Comparison of ENCODE assay signal across 2 cellular contexts in the genomic region with DNA sequence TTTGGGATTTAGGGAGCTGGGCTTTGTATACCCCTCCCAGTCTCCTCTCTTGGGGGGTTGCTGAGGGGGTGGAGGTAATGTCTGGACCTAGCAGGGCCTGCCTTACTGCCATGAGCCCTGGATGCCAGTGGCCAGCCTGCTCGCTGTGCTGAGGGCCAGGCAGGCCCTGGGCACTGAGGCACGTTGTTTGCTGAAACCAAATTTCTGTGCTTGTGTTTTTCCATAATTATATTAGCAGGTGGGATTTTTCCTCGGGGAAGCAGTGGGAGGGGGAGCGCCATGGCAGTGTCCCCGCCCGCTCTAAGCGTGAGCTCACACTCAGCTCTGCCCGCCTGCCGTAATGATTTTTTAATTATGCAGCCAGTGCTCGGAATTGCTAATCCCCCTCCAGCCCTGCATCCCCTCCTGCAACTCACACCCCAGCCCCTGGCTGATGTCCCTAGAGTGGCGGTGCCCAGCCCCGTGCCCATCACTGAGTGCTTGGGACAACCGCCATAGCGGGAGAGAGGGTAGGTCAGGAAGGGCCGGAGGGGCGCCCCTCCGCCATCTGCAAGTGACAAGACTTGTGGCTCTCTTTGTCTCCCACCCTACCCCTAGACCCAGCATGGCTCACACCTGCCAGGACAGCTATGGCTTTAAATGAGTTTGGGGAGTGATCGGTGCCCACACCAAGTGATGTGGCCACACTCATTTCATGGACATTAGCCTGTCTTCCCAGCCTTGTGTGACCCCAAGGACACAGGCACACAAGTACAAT.
TF ChIP-seq lines count a peak whose summit lies in the region.

No MANE protein-coding gene starts in this region.

TF ChIP-seq in A549, 52 proteins besides CTCF, POLR2A, EP300 and RAD21 (continued from another document):
- no peak for TF ChIP-seq CHD2 (IDR thresholded peaks at IDR 0.05; ENCODE audit: low read length, partially characterized antibody)
- TF ChIP-seq CEBPB (IDR thresholded peaks at IDR 0.05): no peak
- TF ChIP-seq, protein P1, sequence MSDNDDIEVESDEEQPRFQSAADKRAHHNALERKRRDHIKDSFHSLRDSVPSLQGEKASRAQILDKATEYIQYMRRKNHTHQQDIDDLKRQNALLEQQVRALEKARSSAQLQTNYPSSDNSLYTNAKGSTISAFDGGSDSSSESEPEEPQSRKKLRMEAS (IDR thresholded peaks at IDR 0.05): no peak
- TF ChIP-seq HDAC2 (IDR thresholded peaks at IDR 0.05): no peak
- TF ChIP-seq, protein P2, sequence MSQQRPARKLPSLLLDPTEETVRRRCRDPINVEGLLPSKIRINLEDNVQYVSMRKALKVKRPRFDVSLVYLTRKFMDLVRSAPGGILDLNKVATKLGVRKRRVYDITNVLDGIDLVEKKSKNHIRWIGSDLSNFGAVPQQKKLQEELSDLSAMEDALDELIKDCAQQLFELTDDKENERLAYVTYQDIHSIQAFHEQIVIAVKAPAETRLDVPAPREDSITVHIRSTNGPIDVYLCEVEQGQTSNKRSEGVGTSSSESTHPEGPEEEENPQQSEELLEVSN (IDR thresholded peaks at IDR 0.05; ENCODE audit: borderline replicate concordance, low read depth): no peak
- TF ChIP-seq JUN (IDR thresholded peaks at IDR 0.05): no peak
- TF ChIP-seq ZFP36 (IDR thresholded peaks at IDR 0.05; ENCODE audit: borderline replicate concordance, partially characterized antibody): no peak
- no peak for TF ChIP-seq EHF (CRISPR knock-in tag; IDR thresholded peaks at IDR 0.05)
- no peak for TF ChIP-seq FOSB (CRISPR knock-in tag; IDR thresholded peaks at IDR 0.05)
- no peak for TF ChIP-seq NFE2L2 (conservative IDR thresholded peaks at IDR 0.05; ENCODE audit: low read length)
- no peak for TF ChIP-seq KDM1A (IDR thresholded peaks at IDR 0.05; ENCODE audit: low read depth)
- TF ChIP-seq MAFK (IDR thresholded peaks at IDR 0.05; ENCODE audit: partially characterized antibody): no peak

TF ChIP-seq in K562, 482 proteins besides CTCF, POLR2A, EP300 and RAD21 (continued from another document and continues in another):
- TF ChIP-seq, protein P3, sequence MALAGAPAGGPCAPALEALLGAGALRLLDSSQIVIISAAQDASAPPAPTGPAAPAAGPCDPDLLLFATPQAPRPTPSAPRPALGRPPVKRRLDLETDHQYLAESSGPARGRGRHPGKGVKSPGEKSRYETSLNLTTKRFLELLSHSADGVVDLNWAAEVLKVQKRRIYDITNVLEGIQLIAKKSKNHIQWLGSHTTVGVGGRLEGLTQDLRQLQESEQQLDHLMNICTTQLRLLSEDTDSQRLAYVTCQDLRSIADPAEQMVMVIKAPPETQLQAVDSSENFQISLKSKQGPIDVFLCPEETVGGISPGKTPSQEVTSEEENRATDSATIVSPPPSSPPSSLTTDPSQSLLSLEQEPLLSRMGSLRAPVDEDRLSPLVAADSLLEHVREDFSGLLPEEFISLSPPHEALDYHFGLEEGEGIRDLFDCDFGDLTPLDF (CRISPR knock-in tag; IDR thresholded peaks at IDR 0.05): no peak
- TF ChIP-seq NCOA4 (IDR thresholded peaks at IDR 0.05; ENCODE audit: partially characterized antibody): no peak
- no peak for TF ChIP-seq TEAD1 (CRISPR knock-in tag; IDR thresholded peaks at IDR 0.05)
- no peak for TF ChIP-seq ZNF253 (CRISPR knock-in tag; conservative IDR thresholded peaks at IDR 0.05)
- no peak; the same call in 1 of the 2 replicates for TF ChIP-seq CBFB (CRISPR knock-in tag; IDR thresholded peaks at IDR 0.05)
- 0 out of 2 replicates have a peak, but pooled peaks have one; percentile 2 for TF ChIP-seq BCOR (IDR thresholded peaks at IDR 0.05)
- peak; percentile 29 for TF ChIP-seq CHD1 (IDR thresholded peaks at IDR 0.05; ENCODE audit: low read length)
- TF ChIP-seq TRIM24 (IDR thresholded peaks at IDR 0.05): no peak
- no peak for TF ChIP-seq HMGN3 (IDR thresholded peaks at IDR 0.05; ENCODE audit: borderline replicate concordance, extremely low read depth, insufficient read length, low read depth, low read length)
- TF ChIP-seq ZHX1 (conservative IDR thresholded peaks at IDR 0.05; ENCODE audit: low read length): no peak
- no peak for TF ChIP-seq RBM22 (IDR thresholded peaks at IDR 0.05; ENCODE audit: low read depth, low read length, poor library complexity, severe bottlenecking)
- TF ChIP-seq, protein P4, sequence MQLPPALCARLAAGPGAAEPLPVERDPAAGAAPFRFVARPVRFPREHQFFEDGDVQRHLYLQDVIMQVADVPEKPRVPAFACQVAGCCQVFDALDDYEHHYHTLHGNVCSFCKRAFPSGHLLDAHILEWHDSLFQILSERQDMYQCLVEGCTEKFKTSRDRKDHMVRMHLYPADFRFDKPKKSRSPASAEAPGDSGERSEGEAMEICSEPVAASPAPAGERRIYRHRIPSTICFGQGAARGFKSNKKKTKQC (CRISPR knock-in tag; IDR thresholded peaks at IDR 0.05): no peak
- TF ChIP-seq TAL1 (IDR thresholded peaks at IDR 0.05): no peak
- TF ChIP-seq ZNF584 (CRISPR knock-in tag; IDR thresholded peaks at IDR 0.05; ENCODE audit: low read depth): no peak
- peak; percentile 6; the same call in 1 of the 2 replicates for TF ChIP-seq ZBTB7A (IDR thresholded peaks at IDR 0.05; ENCODE audit: borderline replicate concordance, control insufficient read depth, low read depth, low read length)
- no peak for TF ChIP-seq ZNF583 (CRISPR knock-in tag; IDR thresholded peaks at IDR 0.05)
- TF ChIP-seq FOXA1 (IDR thresholded peaks at IDR 0.05; ENCODE audit: borderline replicate concordance): no peak
- no peak for TF ChIP-seq RBM14 (IDR thresholded peaks at IDR 0.05; ENCODE audit: borderline replicate concordance, insufficient read depth, low read depth, low read length)
- no peak for TF ChIP-seq NR4A1 (CRISPR knock-in tag; IDR thresholded peaks at IDR 0.05)
- TF ChIP-seq NR4A1 (tag; IDR thresholded peaks at IDR 0.05): peak; percentile 57; the same call in 1 of the 2 replicates
- 0 out of 2 replicates have a peak, but pooled peaks have one; percentile 67 for TF ChIP-seq NFRKB (IDR thresholded peaks at IDR 0.05; ENCODE audit: low read depth)
- TF ChIP-seq, protein P5, sequence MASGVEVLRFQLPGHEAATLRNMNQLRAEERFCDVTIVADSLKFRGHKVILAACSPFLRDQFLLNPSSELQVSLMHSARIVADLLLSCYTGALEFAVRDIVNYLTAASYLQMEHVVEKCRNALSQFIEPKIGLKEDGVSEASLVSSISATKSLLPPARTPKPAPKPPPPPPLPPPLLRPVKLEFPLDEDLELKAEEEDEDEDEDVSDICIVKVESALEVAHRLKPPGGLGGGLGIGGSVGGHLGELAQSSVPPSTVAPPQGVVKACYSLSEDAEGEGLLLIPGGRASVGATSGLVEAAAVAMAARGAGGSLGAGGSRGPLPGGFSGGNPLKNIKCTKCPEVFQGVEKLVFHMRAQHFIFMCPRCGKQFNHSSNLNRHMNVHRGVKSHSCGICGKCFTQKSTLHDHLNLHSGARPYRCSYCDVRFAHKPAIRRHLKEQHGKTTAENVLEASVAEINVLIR (CRISPR knock-in tag; IDR thresholded peaks at IDR 0.05): no peak
- TF ChIP-seq JUN (IDR thresholded peaks at IDR 0.05; ENCODE audit: borderline replicate concordance, low read depth, low read length): no peak
- no peak for TF ChIP-seq JUN (CRISPR knock-in tag; IDR thresholded peaks at IDR 0.05; ENCODE audit: borderline replicate concordance)
- no peak for TF ChIP-seq FUS (optimal IDR thresholded peaks at IDR 0.05; ENCODE audit: low read depth, low read length)
- TF ChIP-seq, protein P6, sequence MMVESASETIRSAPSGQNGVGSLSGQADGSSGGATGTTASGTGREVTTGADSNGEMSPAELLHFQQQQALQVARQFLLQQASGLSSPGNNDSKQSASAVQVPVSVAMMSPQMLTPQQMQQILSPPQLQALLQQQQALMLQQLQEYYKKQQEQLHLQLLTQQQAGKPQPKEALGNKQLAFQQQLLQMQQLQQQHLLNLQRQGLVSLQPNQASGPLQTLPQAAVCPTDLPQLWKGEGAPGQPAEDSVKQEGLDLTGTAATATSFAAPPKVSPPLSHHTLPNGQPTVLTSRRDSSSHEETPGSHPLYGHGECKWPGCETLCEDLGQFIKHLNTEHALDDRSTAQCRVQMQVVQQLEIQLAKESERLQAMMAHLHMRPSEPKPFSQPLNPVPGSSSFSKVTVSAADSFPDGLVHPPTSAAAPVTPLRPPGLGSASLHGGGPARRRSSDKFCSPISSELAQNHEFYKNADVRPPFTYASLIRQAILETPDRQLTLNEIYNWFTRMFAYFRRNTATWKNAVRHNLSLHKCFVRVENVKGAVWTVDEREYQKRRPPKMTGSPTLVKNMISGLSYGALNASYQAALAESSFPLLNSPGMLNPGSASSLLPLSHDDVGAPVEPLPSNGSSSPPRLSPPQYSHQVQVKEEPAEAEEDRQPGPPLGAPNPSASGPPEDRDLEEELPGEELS (CRISPR knock-in tag; IDR thresholded peaks at IDR 0.05; ENCODE audit: borderline replicate concordance): no peak
- TF ChIP-seq, protein P7, sequence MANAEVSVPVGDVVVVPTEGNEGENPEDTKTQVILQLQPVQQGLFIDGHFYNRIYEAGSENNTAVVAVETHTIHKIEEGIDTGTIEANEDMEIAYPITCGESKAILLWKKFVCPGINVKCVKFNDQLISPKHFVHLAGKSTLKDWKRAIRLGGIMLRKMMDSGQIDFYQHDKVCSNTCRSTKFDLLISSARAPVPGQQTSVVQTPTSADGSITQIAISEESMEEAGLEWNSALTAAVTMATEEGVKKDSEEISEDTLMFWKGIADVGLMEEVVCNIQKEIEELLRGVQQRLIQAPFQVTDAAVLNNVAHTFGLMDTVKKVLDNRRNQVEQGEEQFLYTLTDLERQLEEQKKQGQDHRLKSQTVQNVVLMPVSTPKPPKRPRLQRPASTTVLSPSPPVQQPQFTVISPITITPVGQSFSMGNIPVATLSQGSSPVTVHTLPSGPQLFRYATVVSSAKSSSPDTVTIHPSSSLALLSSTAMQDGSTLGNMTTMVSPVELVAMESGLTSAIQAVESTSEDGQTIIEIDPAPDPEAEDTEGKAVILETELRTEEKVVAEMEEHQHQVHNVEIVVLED (CRISPR knock-in tag; IDR thresholded peaks at IDR 0.05): no peak
- TF ChIP-seq ZNF121 (CRISPR knock-in tag; conservative IDR thresholded peaks at IDR 0.05): no peak
- TF ChIP-seq HNRNPL (IDR thresholded peaks at IDR 0.05; ENCODE audit: low read depth, low read length): 0 out of 2 replicates have a peak, but pooled peaks have one; percentile 23
- no peak for TF ChIP-seq SAFB2 (IDR thresholded peaks at IDR 0.05; ENCODE audit: borderline replicate concordance, low read depth, low read length, severe bottlenecking)
- TF ChIP-seq ZBED1 (IDR thresholded peaks at IDR 0.05): no peak
- TF ChIP-seq BACH1 (tag; IDR thresholded peaks at IDR 0.05): peak; percentile 6; the same call in 1 of the 2 replicates
- TF ChIP-seq KAT7 (CRISPR knock-in tag; IDR thresholded peaks at IDR 0.05; ENCODE audit: borderline replicate concordance): no peak
- TF ChIP-seq CTBP1 (IDR thresholded peaks at IDR 0.05; ENCODE audit: borderline replicate concordance): no peak
- no peak for TF ChIP-seq SIN3A (IDR thresholded peaks at IDR 0.05; ENCODE audit: borderline replicate concordance in 2 of 2, control insufficient read depth in 1 of 2, low read depth in 2 of 2, low read length in 2 of 2)
- TF ChIP-seq HEY1 (CRISPR knock-in tag; IDR thresholded peaks at IDR 0.05; ENCODE audit: borderline replicate concordance): no peak
- no peak for TF ChIP-seq AFF4 (CRISPR knock-in tag; IDR thresholded peaks at IDR 0.05)
- TF ChIP-seq ZNF134 (CRISPR knock-in tag; conservative IDR thresholded peaks at IDR 0.05): no peak
- no peak for TF ChIP-seq FOXM1 (IDR thresholded peaks at IDR 0.05; ENCODE audit: low read depth)
- TF ChIP-seq FOXM1 (CRISPR knock-in tag; IDR thresholded peaks at IDR 0.05; ENCODE audit: low read depth): no peak
